Comparison of ENCODE assay signal across 8 cellular contexts in the genomic region with DNA sequence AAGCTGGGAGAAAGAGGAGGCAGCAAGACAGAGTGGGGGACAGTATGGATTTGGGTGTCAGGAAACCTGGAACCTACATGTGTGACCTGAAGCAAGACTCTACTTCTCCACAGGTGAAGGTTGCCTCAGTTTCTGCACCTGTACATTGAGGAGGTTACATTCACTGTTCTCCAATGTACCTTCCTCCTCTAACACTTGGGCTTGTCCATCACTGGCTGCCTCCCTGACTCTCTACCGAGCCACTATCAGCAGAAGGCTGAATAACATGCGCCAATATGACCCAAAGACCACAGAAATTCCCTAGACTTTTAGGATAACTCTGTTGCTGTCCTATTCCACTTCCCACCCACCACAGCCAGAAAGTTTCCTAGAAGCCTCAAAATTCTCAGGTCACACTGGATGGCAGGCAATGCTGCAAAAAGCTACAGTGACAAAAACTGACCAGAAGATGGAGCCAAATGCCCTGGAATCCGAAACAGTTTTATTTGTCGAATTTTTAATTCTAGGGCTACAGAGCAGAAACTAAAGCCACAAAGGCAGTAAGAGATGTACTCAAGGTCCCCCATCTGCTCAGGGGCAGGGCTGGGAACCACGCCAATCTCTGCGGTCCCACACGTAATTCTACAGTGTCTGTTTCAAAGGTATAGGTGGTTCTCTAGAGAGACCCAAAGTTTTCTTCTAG.
A peak's percentile ranks its signal among the peaks of the same experiment; 100 is the strongest.
DNase-seq lines count a peak whose midpoint lies in the region; ATAC-seq, FAIRE-seq and TF ChIP-seq lines count a peak whose summit lies in the region.

No MANE protein-coding gene starts in this region.

- 23% methylated on average over 7 of the region's 7 CpGs for WGBS in aorta, 2 donors

- no peak overlapping the region for H3K27ac ChIP-seq in aorta (ENCODE audit: low read depth in 1 of 2, low read length in 2 of 2)

- ATAC-seq in SK-N-SH treated with all-trans-retinoic acid at 6 μM for 48 hours (peak; percentile 89), mucosa of descending colon (peak; percentile 64), aorta (ENCODE audit: low FRiP score) (no peak)

- no peaks in the 10 kb centered on the region for H3K27me3 ChIP-seq in aorta (ENCODE audit: control insufficient read depth in 1 of 2, insufficient read depth in 2 of 2, low read length in 1 of 2)

- H3K4me3 ChIP-seq in mucosa of descending colon (no peak overlapping the region), aorta (ENCODE audit: low read length in 2 of 2) (no peak overlapping the region)

- intact Hi-C loops in mucosa of descending colon (cut with DNase I, micrococcal nuclease), result no loop called here
- intact Hi-C loops in aorta (cut with DNase I), result loop anchor here in 1 of 2 donors (10.0 kb wide), 2 partner anchors 211 to 431 kb away; no protein-coding TSS in a partner anchor

- H3K4me1 ChIP-seq in mucosa of descending colon (ENCODE audit: low read depth) (no peaks in the 10 kb centered on the region), aorta (ENCODE audit: control insufficient read depth in 1 of 2, insufficient read depth in 2 of 2, low read length in 2 of 2) (no peaks in the 10 kb centered on the region)

- TF ChIP-seq CTCF in mucosa of descending colon (IDR thresholded peaks at IDR 0.05), result peak; percentile 60

- FAIRE-seq in HTR-8/SVneo (lab: Jason Lieb, UNC), result no peak

- H3K9me3 ChIP-seq in mucosa of descending colon (no peaks in the 10 kb centered on the region), aorta (ENCODE audit: control insufficient read depth, low read length) (no peaks in the 10 kb centered on the region)

- DNase-seq in NCI-H2029 treated with DMSO at 0.1 percent for 48 hours (lab: John Stamatoyannopoulos, UW) (peak; percentile 29), NCI-H2029 (lab: John Stamatoyannopoulos, UW) (no peak), GM19240 (ENCODE audit: insufficient read length, low spot score) (peak; percentile 24), HTR-8/SVneo (ENCODE audit: insufficient read length, low spot score) (peak; percentile 64), epidermal melanocyte (ENCODE audit: insufficient read length, low spot score) (peak; percentile 43), mucosa of descending colon (peak in 1 of 3 donors; percentile 37), aorta (no peak)

- no peaks in the 10 kb centered on the region for H3K36me3 ChIP-seq in mucosa of descending colon (ENCODE audit: low read depth)
- no peaks in the 10 kb centered on the region for H3K36me3 ChIP-seq in aorta (ENCODE audit: control insufficient read depth in 1 of 2, insufficient read depth in 2 of 2, low read length in 1 of 2)

TF ChIP-seq in SK-N-SH treated with all-trans-retinoic acid at 6 μM for 48 hours, 23 proteins besides CTCF, POLR2A, EP300 and RAD21:
- TF ChIP-seq BACH2 (CRISPR knock-in tag; IDR thresholded peaks at IDR 0.05; ENCODE audit: borderline replicate concordance), result no peak
- TF ChIP-seq ZC3H10 (CRISPR knock-in tag; IDR thresholded peaks at IDR 0.05), result no peak
- no peak for TF ChIP-seq CSDC2 (CRISPR knock-in tag; IDR thresholded peaks at IDR 0.05)
- no peak for TF ChIP-seq ZNF8 (CRISPR knock-in tag; IDR thresholded peaks at IDR 0.05)
- TF ChIP-seq ESRRG (CRISPR knock-in tag; IDR thresholded peaks at IDR 0.05), result no peak
- TF ChIP-seq, protein P1, sequence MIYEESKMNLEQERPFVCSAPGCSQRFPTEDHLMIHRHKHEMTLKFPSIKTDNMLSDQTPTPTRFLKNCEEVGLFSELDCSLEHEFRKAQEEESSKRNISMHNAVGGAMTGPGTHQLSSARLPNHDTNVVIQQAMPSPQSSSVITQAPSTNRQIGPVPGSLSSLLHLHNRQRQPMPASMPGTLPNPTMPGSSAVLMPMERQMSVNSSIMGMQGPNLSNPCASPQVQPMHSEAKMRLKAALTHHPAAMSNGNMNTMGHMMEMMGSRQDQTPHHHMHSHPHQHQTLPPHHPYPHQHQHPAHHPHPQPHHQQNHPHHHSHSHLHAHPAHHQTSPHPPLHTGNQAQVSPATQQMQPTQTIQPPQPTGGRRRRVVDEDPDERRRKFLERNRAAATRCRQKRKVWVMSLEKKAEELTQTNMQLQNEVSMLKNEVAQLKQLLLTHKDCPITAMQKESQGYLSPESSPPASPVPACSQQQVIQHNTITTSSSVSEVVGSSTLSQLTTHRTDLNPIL (CRISPR knock-in tag; IDR thresholded peaks at IDR 0.05; ENCODE audit: low read depth), result no peak
- TF ChIP-seq OSR1 (CRISPR knock-in tag; IDR thresholded peaks at IDR 0.05), result no peak
- no peak for TF ChIP-seq ARNTL (CRISPR knock-in tag; IDR thresholded peaks at IDR 0.05; ENCODE audit: borderline replicate concordance, low read depth)
- TF ChIP-seq, protein P2, sequence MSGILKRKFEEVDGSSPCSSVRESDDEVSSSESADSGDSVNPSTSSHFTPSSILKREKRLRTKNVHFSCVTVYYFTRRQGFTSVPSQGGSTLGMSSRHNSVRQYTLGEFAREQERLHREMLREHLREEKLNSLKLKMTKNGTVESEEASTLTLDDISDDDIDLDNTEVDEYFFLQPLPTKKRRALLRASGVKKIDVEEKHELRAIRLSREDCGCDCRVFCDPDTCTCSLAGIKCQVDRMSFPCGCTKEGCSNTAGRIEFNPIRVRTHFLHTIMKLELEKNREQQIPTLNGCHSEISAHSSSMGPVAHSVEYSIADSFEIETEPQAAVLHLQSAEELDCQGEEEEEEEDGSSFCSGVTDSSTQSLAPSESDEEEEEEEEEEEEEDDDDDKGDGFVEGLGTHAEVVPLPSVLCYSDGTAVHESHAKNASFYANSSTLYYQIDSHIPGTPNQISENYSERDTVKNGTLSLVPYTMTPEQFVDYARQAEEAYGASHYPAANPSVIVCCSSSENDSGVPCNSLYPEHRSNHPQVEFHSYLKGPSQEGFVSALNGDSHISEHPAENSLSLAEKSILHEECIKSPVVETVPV (CRISPR knock-in tag; IDR thresholded peaks at IDR 0.05), result no peak
- TF ChIP-seq, protein P3, sequence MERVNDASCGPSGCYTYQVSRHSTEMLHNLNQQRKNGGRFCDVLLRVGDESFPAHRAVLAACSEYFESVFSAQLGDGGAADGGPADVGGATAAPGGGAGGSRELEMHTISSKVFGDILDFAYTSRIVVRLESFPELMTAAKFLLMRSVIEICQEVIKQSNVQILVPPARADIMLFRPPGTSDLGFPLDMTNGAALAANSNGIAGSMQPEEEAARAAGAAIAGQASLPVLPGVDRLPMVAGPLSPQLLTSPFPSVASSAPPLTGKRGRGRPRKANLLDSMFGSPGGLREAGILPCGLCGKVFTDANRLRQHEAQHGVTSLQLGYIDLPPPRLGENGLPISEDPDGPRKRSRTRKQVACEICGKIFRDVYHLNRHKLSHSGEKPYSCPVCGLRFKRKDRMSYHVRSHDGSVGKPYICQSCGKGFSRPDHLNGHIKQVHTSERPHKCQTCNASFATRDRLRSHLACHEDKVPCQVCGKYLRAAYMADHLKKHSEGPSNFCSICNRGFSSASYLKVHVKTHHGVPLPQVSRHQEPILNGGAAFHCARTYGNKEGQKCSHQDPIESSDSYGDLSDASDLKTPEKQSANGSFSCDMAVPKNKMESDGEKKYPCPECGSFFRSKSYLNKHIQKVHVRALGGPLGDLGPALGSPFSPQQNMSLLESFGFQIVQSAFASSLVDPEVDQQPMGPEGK (CRISPR knock-in tag; IDR thresholded peaks at IDR 0.05; ENCODE audit: borderline replicate concordance), result no peak
- TF ChIP-seq, protein P4, sequence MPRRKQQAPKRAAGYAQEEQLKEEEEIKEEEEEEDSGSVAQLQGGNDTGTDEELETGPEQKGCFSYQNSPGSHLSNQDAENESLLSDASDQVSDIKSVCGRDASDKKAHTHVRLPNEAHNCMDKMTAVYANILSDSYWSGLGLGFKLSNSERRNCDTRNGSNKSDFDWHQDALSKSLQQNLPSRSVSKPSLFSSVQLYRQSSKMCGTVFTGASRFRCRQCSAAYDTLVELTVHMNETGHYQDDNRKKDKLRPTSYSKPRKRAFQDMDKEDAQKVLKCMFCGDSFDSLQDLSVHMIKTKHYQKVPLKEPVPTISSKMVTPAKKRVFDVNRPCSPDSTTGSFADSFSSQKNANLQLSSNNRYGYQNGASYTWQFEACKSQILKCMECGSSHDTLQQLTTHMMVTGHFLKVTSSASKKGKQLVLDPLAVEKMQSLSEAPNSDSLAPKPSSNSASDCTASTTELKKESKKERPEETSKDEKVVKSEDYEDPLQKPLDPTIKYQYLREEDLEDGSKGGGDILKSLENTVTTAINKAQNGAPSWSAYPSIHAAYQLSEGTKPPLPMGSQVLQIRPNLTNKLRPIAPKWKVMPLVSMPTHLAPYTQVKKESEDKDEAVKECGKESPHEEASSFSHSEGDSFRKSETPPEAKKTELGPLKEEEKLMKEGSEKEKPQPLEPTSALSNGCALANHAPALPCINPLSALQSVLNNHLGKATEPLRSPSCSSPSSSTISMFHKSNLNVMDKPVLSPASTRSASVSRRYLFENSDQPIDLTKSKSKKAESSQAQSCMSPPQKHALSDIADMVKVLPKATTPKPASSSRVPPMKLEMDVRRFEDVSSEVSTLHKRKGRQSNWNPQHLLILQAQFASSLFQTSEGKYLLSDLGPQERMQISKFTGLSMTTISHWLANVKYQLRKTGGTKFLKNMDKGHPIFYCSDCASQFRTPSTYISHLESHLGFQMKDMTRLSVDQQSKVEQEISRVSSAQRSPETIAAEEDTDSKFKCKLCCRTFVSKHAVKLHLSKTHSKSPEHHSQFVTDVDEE (CRISPR knock-in tag; IDR thresholded peaks at IDR 0.05), result no peak
- no peak for TF ChIP-seq ZNF565 (CRISPR knock-in tag; conservative IDR thresholded peaks at IDR 0.05; ENCODE audit: low read depth)
- TF ChIP-seq RARB (CRISPR knock-in tag; IDR thresholded peaks at IDR 0.05), result no peak
- TF ChIP-seq TOX (CRISPR knock-in tag; IDR thresholded peaks at IDR 0.05; ENCODE audit: borderline replicate concordance), result no peak
- no peak for TF ChIP-seq ZFP3 (CRISPR knock-in tag; IDR thresholded peaks at IDR 0.05)
- no peak for TF ChIP-seq PPARA (CRISPR knock-in tag; IDR thresholded peaks at IDR 0.05; ENCODE audit: borderline replicate concordance)
- TF ChIP-seq SNAI2 (CRISPR knock-in tag; IDR thresholded peaks at IDR 0.05), result no peak

Comparison
In these comparisons a context has a peak if more than half of its experiments do, and no peak if none do; other contexts are left out.
1. DNase-seq: peak in NCI-H2029 treated with DMSO at 0.1 percent for 48 hours (single experiment), GM19240 (single experiment), HTR-8/SVneo (single experiment) and epidermal melanocyte (single experiment); none in NCI-H2029 (single experiment) and aorta (0 of 2).